ENCODE assay signal across 1 cellular context in genomic region chr18:9337875-9338274, GRCh38.
TF ChIP-seq lines count a peak whose summit lies in the region.

No MANE protein-coding gene starts in this region.

TF ChIP-seq in K562, 482 proteins besides CTCF, POLR2A, EP300 and RAD21 (continued from another document):
- no peak for TF ChIP-seq NKRF (IDR thresholded peaks at IDR 0.05; ENCODE audit: borderline replicate concordance)
- TF ChIP-seq CCNT2 (IDR thresholded peaks at IDR 0.05; ENCODE audit: borderline replicate concordance, extremely low read depth, insufficient read length, low read depth, low read length), result no peak
- TF ChIP-seq ZNF316 (IDR thresholded peaks at IDR 0.05), result peak; percentile 71
- no peak for TF ChIP-seq RHOXF2B (CRISPR knock-in tag; conservative IDR thresholded peaks at IDR 0.05)
- TF ChIP-seq POLR2AphosphoS5 (IDR thresholded peaks at IDR 0.05; ENCODE audit: control insufficient read depth, insufficient read depth, low read depth, low read length), result no peak
- TF ChIP-seq MYC (IDR thresholded peaks at IDR 0.05; ENCODE audit: low read depth, low read length), result no peak
- no peak for TF ChIP-seq MYC (CRISPR knock-in tag; IDR thresholded peaks at IDR 0.05; ENCODE audit: borderline replicate concordance, low read depth)
- TF ChIP-seq FOSL1 (tag; conservative IDR thresholded peaks at IDR 0.05), result peak; percentile 58
- TF ChIP-seq MAFG (tag; conservative IDR thresholded peaks at IDR 0.05), result peak; percentile 34
- no peak for TF ChIP-seq NR2C2 (CRISPR knock-in tag; IDR thresholded peaks at IDR 0.05)
- TF ChIP-seq NR2C2 (tag; IDR thresholded peaks at IDR 0.05), result no peak
- no peak for TF ChIP-seq ZNF24 (IDR thresholded peaks at IDR 0.05)
- no peak for TF ChIP-seq ZNF398 (CRISPR knock-in tag; IDR thresholded peaks at IDR 0.05)
- TF ChIP-seq TCF15 (CRISPR knock-in tag; IDR thresholded peaks at IDR 0.05), result no peak
- TF ChIP-seq ATF3 (IDR thresholded peaks at IDR 0.05), result peak; percentile 64
- TF ChIP-seq ATF3 (CRISPR knock-in tag; conservative IDR thresholded peaks at IDR 0.05), result no peak
- TF ChIP-seq HEY1 (CRISPR knock-in tag; IDR thresholded peaks at IDR 0.05; ENCODE audit: borderline replicate concordance), result no peak
- TF ChIP-seq ZC3H4 (CRISPR knock-in tag; IDR thresholded peaks at IDR 0.05; ENCODE audit: borderline replicate concordance), result no peak
- TF ChIP-seq DACH1 (IDR thresholded peaks at IDR 0.05; ENCODE audit: partially characterized antibody), result no peak
- TF ChIP-seq TCF3 (CRISPR knock-in tag; IDR thresholded peaks at IDR 0.05), result peak; percentile 40
- no peak for TF ChIP-seq FOXO4 (CRISPR knock-in tag; IDR thresholded peaks at IDR 0.05)
- peak; percentile 27; the same call in 1 of the 2 replicates for TF ChIP-seq CBFA2T3 (IDR thresholded peaks at IDR 0.05)
- no peak for TF ChIP-seq ZNF354B (CRISPR knock-in tag; IDR thresholded peaks at IDR 0.05)
- TF ChIP-seq GTF2F1 (IDR thresholded peaks at IDR 0.05; ENCODE audit: low read depth, low read length), result no peak
- TF ChIP-seq CUX1 (CRISPR knock-in tag; IDR thresholded peaks at IDR 0.05), result no peak
- TF ChIP-seq ZKSCAN8 (CRISPR knock-in tag; IDR thresholded peaks at IDR 0.05), result no peak
- no peak for TF ChIP-seq SP1 (CRISPR knock-in tag; IDR thresholded peaks at IDR 0.05)
- peak; percentile 66 for TF ChIP-seq JUND (IDR thresholded peaks at IDR 0.05; ENCODE audit: borderline replicate concordance, low read depth, low read length)
- peak; percentile 71; the same call in 2 of the 3 replicates for TF ChIP-seq JUND (tag; IDR thresholded peaks at IDR 0.05; ENCODE audit: borderline replicate concordance, low read depth, low read length)
- TF ChIP-seq GATA2 (CRISPR knock-in tag; IDR thresholded peaks at IDR 0.05), result peak; percentile 44; the same call in 1 of the 2 replicates
